Comparison of ENCODE assay signal across 1 cellular context in genomic region chr6:75334266-75335040, GRCh38.
TF ChIP-seq lines count a peak whose summit lies in the region.

No MANE protein-coding gene starts in this region.

TF ChIP-seq in HEK293, 187 proteins besides CTCF, POLR2A, EP300 and RAD21 (continued from another document and continues in another):
- TF ChIP-seq ZBTB10 (tag by site-specific recombination; IDR thresholded peaks at IDR 0.05) = no peak
- TF ChIP-seq SP2 (tag by site-specific recombination; IDR thresholded peaks at IDR 0.05) = no peak
- no peak for TF ChIP-seq ZNF19 (tag by site-specific recombination; IDR thresholded peaks at IDR 0.05; ENCODE audit: low read depth)
- peak; percentile 97 for TF ChIP-seq ZNF600 (tag by site-specific recombination; IDR thresholded peaks at IDR 0.05)
- TF ChIP-seq ZNF433 (tag by site-specific recombination; IDR thresholded peaks at IDR 0.05; ENCODE audit: low read depth) = no peak
- TF ChIP-seq ZNF501 (tag by site-specific recombination; IDR thresholded peaks at IDR 0.05) = no peak
- no peak for TF ChIP-seq ZNF239 (tag by site-specific recombination; IDR thresholded peaks at IDR 0.05)
- no peak for TF ChIP-seq ZNF398 (tag by site-specific recombination; IDR thresholded peaks at IDR 0.05)
- peak; percentile 81; the same call in 1 of the 2 replicates for TF ChIP-seq TRIM28 (IDR thresholded peaks at IDR 0.05; ENCODE audit: borderline replicate concordance, low read length)
- 0 out of 2 replicates have a peak, but pooled peaks have one; percentile 43 for TF ChIP-seq ZNF391 (tag by site-specific recombination; IDR thresholded peaks at IDR 0.05; ENCODE audit: borderline replicate concordance, low read depth)
- no peak for TF ChIP-seq TCF7L2 (IDR thresholded peaks at IDR 0.05; ENCODE audit: borderline replicate concordance, low read depth, low read length)
- TF ChIP-seq ZFP37 (tag by site-specific recombination; IDR thresholded peaks at IDR 0.05) = 0 out of 2 replicates have a peak, but pooled peaks have one; percentile 56
- no peak for TF ChIP-seq ZNF169 (tag by site-specific recombination; IDR thresholded peaks at IDR 0.05)
- TF ChIP-seq ZNF544 (tag by site-specific recombination; IDR thresholded peaks at IDR 0.05) = no peak
- no peak for TF ChIP-seq ZNF202 (tag by site-specific recombination; IDR thresholded peaks at IDR 0.05; ENCODE audit: borderline replicate concordance)
- TF ChIP-seq ZFP69B (tag by site-specific recombination; IDR thresholded peaks at IDR 0.05) = 0 out of 2 replicates have a peak, but pooled peaks have one; percentile 25
- no peak for TF ChIP-seq GLI4 (tag by site-specific recombination; IDR thresholded peaks at IDR 0.05)
- peak; percentile 68 for TF ChIP-seq FEZF1 (tag by site-specific recombination; IDR thresholded peaks at IDR 0.05)
- TF ChIP-seq ZNF555 (tag by site-specific recombination; conservative IDR thresholded peaks at IDR 0.05) = no peak
- TF ChIP-seq ZBTB21 (tag by site-specific recombination; IDR thresholded peaks at IDR 0.05) = peak; percentile 92
- TF ChIP-seq ZNF354C (tag by site-specific recombination; IDR thresholded peaks at IDR 0.05; ENCODE audit: borderline replicate concordance, low read depth) = no peak
- no peak for TF ChIP-seq MZF1 (tag by site-specific recombination; IDR thresholded peaks at IDR 0.05; ENCODE audit: borderline replicate concordance)
- TF ChIP-seq ZNF530 (tag by site-specific recombination; IDR thresholded peaks at IDR 0.05; ENCODE audit: low read depth) = no peak
- TF ChIP-seq ZBTB7A (tag by site-specific recombination; IDR thresholded peaks at IDR 0.05; ENCODE audit: low read depth) = no peak
- TF ChIP-seq ZNF785 (tag by site-specific recombination; IDR thresholded peaks at IDR 0.05) = no peak
- peak; percentile 80; the same call in 1 of the 2 replicates for TF ChIP-seq ZNF324 (tag by site-specific recombination; IDR thresholded peaks at IDR 0.05)
- no peak for TF ChIP-seq ZNF626 (tag by site-specific recombination; IDR thresholded peaks at IDR 0.05)
- TF ChIP-seq ZNF221 (tag by site-specific recombination; IDR thresholded peaks at IDR 0.05; ENCODE audit: borderline replicate concordance) = no peak
- TF ChIP-seq ZNF664 (tag by site-specific recombination; IDR thresholded peaks at IDR 0.05) = no peak
- no peak for TF ChIP-seq SALL2 (tag by site-specific recombination; IDR thresholded peaks at IDR 0.05; ENCODE audit: borderline replicate concordance)
- TF ChIP-seq ZNF18 (tag by site-specific recombination; IDR thresholded peaks at IDR 0.05) = no peak
- no peak for TF ChIP-seq MEIS1 (CRISPR knock-in tag; IDR thresholded peaks at IDR 0.05; ENCODE audit: borderline replicate concordance)
- no peak for TF ChIP-seq ZNF791 (tag by site-specific recombination; IDR thresholded peaks at IDR 0.05)
- TF ChIP-seq YY1 (tag by site-specific recombination; IDR thresholded peaks at IDR 0.05) = no peak
- no peak for TF ChIP-seq ZNF768 (tag by site-specific recombination; IDR thresholded peaks at IDR 0.05)
- TF ChIP-seq ZNF449 (tag by site-specific recombination; IDR thresholded peaks at IDR 0.05) = no peak; the same call in 1 of the 2 replicates
- no peak; the same call in 1 of the 2 replicates for TF ChIP-seq ZNF513 (tag by site-specific recombination; IDR thresholded peaks at IDR 0.05)
- no peak for TF ChIP-seq YY2 (tag by site-specific recombination; IDR thresholded peaks at IDR 0.05)
- peak; percentile 45; the same call in 1 of the 2 replicates for TF ChIP-seq ZNF394 (tag by site-specific recombination; IDR thresholded peaks at IDR 0.05; ENCODE audit: borderline replicate concordance)
- 0 out of 2 replicates have a peak, but pooled peaks have one; percentile 3 for TF ChIP-seq TSHZ1 (tag by site-specific recombination; IDR thresholded peaks at IDR 0.05; ENCODE audit: borderline replicate concordance)
- no peak for TF ChIP-seq ZNF121 (tag by site-specific recombination; IDR thresholded peaks at IDR 0.05)
- TF ChIP-seq ZNF792 (tag by site-specific recombination; IDR thresholded peaks at IDR 0.05) = no peak
- TF ChIP-seq ZSCAN18 (tag by site-specific recombination; IDR thresholded peaks at IDR 0.05) = no peak; the same call in 1 of the 2 replicates
- no peak for TF ChIP-seq ZNF571 (tag by site-specific recombination; IDR thresholded peaks at IDR 0.05)
- TF ChIP-seq ZNF114 (tag by site-specific recombination; IDR thresholded peaks at IDR 0.05) = no peak
- peak; percentile 88 for TF ChIP-seq ZEB2 (tag by site-specific recombination; IDR thresholded peaks at IDR 0.05)
- TF ChIP-seq ZBTB20 (tag by site-specific recombination; IDR thresholded peaks at IDR 0.05) = peak; percentile 42; the same call in 1 of the 2 replicates
- no peak for TF ChIP-seq ZFP41 (tag by site-specific recombination; IDR thresholded peaks at IDR 0.05; ENCODE audit: borderline replicate concordance)
